In genomic region chr12:32824596-32824995, GRCh38 we compare ENCODE assay signal across 17 cellular contexts.
A peak's percentile ranks its signal among the peaks of the same experiment; 100 is the strongest.
DNase-seq lines count a peak whose midpoint lies in the region; ATAC-seq, FAIRE-seq and TF ChIP-seq lines count a peak whose summit lies in the region.
"Had no signal": no experiment of that assay in that cellular context is flagged by ENCODE, and none has a peak within 500 bp of the region (broad histone marks: within the 10 kb centered on the region; RNA-seq: fewer than 3 reads in every experiment).

No MANE protein-coding gene starts in this region.

- TF ChIP-seq CTCF in cardiac muscle cell (IDR thresholded peaks at IDR 0.05; ENCODE audit: low read depth, low read length) (no peak), A549 (IDR thresholded peaks at IDR 0.05) (no peak), MM.1S (IDR thresholded peaks at IDR 0.05; ENCODE audit: low read length) (no peak), A673 (conservative IDR thresholded peaks at IDR 0.05; ENCODE audit: low read depth, low read length) (no peak)

- no peaks in the 10 kb centered on the region for H4K20me1 ChIP-seq in MM.1S (ENCODE audit: insufficient read depth, low read length)

- WGBS in A549 (ENCODE audit: missing lambda C conversion rate): 69% methylated on average over 1 of the region's 1 CpG

- H3K4me2 ChIP-seq in A549 (no peak overlapping the region), MM.1S (ENCODE audit: low read depth, low read length) (peak overlapping the region; percentile 35)

- TF ChIP-seq RAD21 in A549 (conservative IDR thresholded peaks at IDR 0.05 in 1 of 2, IDR thresholded peaks at IDR 0.05 in 1 of 2): no peak

- no peak for ATAC-seq in Right ventricle myocardium superior (ENCODE audit: poor library complexity)
- no peak for ATAC-seq in A549
- ATAC-seq in GM21717 (IDR thresholded peaks at IDR 0.05; ENCODE audit: unreplicated experiment): peak; percentile 42
- no peak for ATAC-seq in GM18909 (IDR thresholded peaks at IDR 0.05; ENCODE audit: poor library complexity, unreplicated experiment)
- ATAC-seq: K562 had no signal

- H3K4me3 ChIP-seq in cardiac muscle cell: no peak overlapping the region
- no peak overlapping the region for H3K4me3 ChIP-seq in A549
- no peak overlapping the region for H3K4me3 ChIP-seq in MM.1S (ENCODE audit: low read length)
- H3K4me3 ChIP-seq in A673 (ENCODE audit: low read depth, low read length, poor library complexity, severe bottlenecking): no peak overlapping the region
- H3K4me3 ChIP-seq: HAP-1, K562 had no signal

- peaks cover 61% of the 10 kb centered on the region for H3K79me2 ChIP-seq in MM.1S (ENCODE audit: low read length)

- H3K9me2 ChIP-seq in MM.1S (replicated peaks; ENCODE audit: insufficient read depth, low read length): no peaks in the 10 kb centered on the region

- BruUV-seq in A673 (replicated peaks; lab: Mats Ljungman, UMichigan): no TSS peak

- H3K9ac ChIP-seq in MM.1S (ENCODE audit: low read length): no peak overlapping the region

- H3K9me3 ChIP-seq in cardiac muscle cell (ENCODE audit: low read depth): no peaks in the 10 kb centered on the region
- H3K9me3 ChIP-seq in A549: no peaks in the 10 kb centered on the region
- no peaks in the 10 kb centered on the region for H3K9me3 ChIP-seq in MM.1S (replicated peaks; ENCODE audit: insufficient read depth, low read length)
- no peaks in the 10 kb centered on the region for H3K9me3 ChIP-seq in A673 (ENCODE audit: low read depth, low read length, poor library complexity, severe bottlenecking)
- H3K9me3 ChIP-seq: HAP-1 had no signal

- intact Hi-C loops in Right ventricle myocardium superior (cut with DNase I): loop anchor here (10.0 kb wide), 1 partner anchor 50 kb away; no protein-coding TSS in a partner anchor
- intact Hi-C loops in A673 (cut with micrococcal nuclease; ENCODE audit: unreplicated experiment): no loop called here

- CTCF ChIA-PET in A549 (lab: Yijun Ruan, JAX): no interaction called here
- CTCF ChIA-PET in A673 (lab: Charles Lee): no interaction called here

- no peak for DNase-seq in cardiac muscle cell (ENCODE audit: low read depth in 1 of 2, low spot score in 1 of 2)
- DNase-seq in Right ventricle myocardium superior: no peak
- DNase-seq in A549 (ENCODE audit: low read depth in 1 of 2, low spot score in 1 of 2): no peak
- peak; percentile 32 for DNase-seq in MM.1S
- no peak for DNase-seq in A673 (ENCODE audit: low spot score)
- no peak for DNase-seq in LoVo (ENCODE audit: low spot score)
- DNase-seq: 8988T; C1 segment of cervical spinal cord; Calu3; CD4-positive, alpha-beta T cell; DMS79 had no signal

- TF ChIP-seq EP300 in A549 (IDR thresholded peaks at IDR 0.05): no peak

- peaks cover 18% of the 10 kb centered on the region for H3F3A ChIP-seq in MM.1S (ENCODE audit: insufficient read depth, low read length)

- peaks cover 45% of the 10 kb centered on the region for H3K36me3 ChIP-seq in cardiac muscle cell
- H3K36me3 ChIP-seq in MM.1S (replicated peaks; ENCODE audit: insufficient read depth, low read length): peaks cover 28% of the 10 kb centered on the region
- H3K36me3 ChIP-seq in A673 (ENCODE audit: insufficient read depth, low read length, poor library complexity, severe bottlenecking): no peaks in the 10 kb centered on the region
- H3K36me3 ChIP-seq: HAP-1 had no signal

- H2AFZ ChIP-seq in MM.1S (ENCODE audit: low read length): no peak overlapping the region

- peak; percentile 84 for FAIRE-seq in A549 (lab: Jason Lieb, UNC)
- FAIRE-seq: GM12891, H1, K562 had no signal

- H3K27ac ChIP-seq in cardiac muscle cell: peak overlapping the region; percentile 98
- H3K27ac ChIP-seq in A549: no peak overlapping the region
- peak overlapping the region; percentile 7; the same call in 1 of the 2 replicates for H3K27ac ChIP-seq in MM.1S (ENCODE audit: low read length)
- no peak overlapping the region for H3K27ac ChIP-seq in A673 (ENCODE audit: low read depth, low read length, poor library complexity, severe bottlenecking)

- no peaks in the 10 kb centered on the region for H3K27me3 ChIP-seq in cardiac muscle cell
- no peaks in the 10 kb centered on the region for H3K27me3 ChIP-seq in MM.1S (replicated peaks; ENCODE audit: insufficient read depth, low read length)
- H3K27me3 ChIP-seq in A673 (replicated peaks; ENCODE audit: insufficient read depth, low read depth, low read length, poor library complexity): no peaks in the 10 kb centered on the region

- no peak for TF ChIP-seq POLR2A in A549 (IDR thresholded peaks at IDR 0.05; ENCODE audit: low read length)

- POLR2A ChIA-PET in A549 (lab: Yijun Ruan, JAX) (no interaction called here), A673 (lab: Charles Lee; ENCODE audit: low non-redundant PET) (no interaction called here)

- H3K4me1 ChIP-seq in cardiac muscle cell (ENCODE audit: low read depth): peaks cover 79% of the 10 kb centered on the region
- H3K4me1 ChIP-seq in A549: no peaks in the 10 kb centered on the region
- H3K4me1 ChIP-seq in MM.1S (ENCODE audit: low read length): peaks cover 51% of the 10 kb centered on the region
- H3K4me1 ChIP-seq in A673 (ENCODE audit: insufficient read depth, low read length, poor library complexity, severe bottlenecking): no peaks in the 10 kb centered on the region

TF ChIP-seq in A549, 52 proteins besides CTCF, POLR2A, EP300 and RAD21:
- TF ChIP-seq ZC3H11A (IDR thresholded peaks at IDR 0.05) (no peak), CEBPB (IDR thresholded peaks at IDR 0.05) (no peak), ZFP36 (IDR thresholded peaks at IDR 0.05; ENCODE audit: borderline replicate concordance, partially characterized antibody) (no peak), GATA3 (IDR thresholded peaks at IDR 0.05; ENCODE audit: borderline replicate concordance) (no peak), SREBF2 (IDR thresholded peaks at IDR 0.05) (no peak), HDAC2 (IDR thresholded peaks at IDR 0.05) (no peak), BHLHE40 (IDR thresholded peaks at IDR 0.05; ENCODE audit: low read depth, low read length) (no peak), NPAS2 (CRISPR knock-in tag; IDR thresholded peaks at IDR 0.05; ENCODE audit: borderline replicate concordance) (no peak), MYC (IDR thresholded peaks at IDR 0.05; ENCODE audit: borderline replicate concordance, low read length) (no peak), RARB (CRISPR knock-in tag; IDR thresholded peaks at IDR 0.05) (no peak), JUN (IDR thresholded peaks at IDR 0.05) (no peak), PHF8 (IDR thresholded peaks at IDR 0.05; ENCODE audit: borderline replicate concordance, low read depth) (no peak)

Comparison
In these comparisons a context has a peak if more than half of its experiments do, and no peak if none do; other contexts are left out.
1. H3K27ac ChIP-seq: peak in cardiac muscle cell (single experiment) and MM.1S (single experiment); none in A549 (0 of 2) and A673 (single experiment).